ENCODE assay signal across 28 cellular contexts in the genomic region with DNA sequence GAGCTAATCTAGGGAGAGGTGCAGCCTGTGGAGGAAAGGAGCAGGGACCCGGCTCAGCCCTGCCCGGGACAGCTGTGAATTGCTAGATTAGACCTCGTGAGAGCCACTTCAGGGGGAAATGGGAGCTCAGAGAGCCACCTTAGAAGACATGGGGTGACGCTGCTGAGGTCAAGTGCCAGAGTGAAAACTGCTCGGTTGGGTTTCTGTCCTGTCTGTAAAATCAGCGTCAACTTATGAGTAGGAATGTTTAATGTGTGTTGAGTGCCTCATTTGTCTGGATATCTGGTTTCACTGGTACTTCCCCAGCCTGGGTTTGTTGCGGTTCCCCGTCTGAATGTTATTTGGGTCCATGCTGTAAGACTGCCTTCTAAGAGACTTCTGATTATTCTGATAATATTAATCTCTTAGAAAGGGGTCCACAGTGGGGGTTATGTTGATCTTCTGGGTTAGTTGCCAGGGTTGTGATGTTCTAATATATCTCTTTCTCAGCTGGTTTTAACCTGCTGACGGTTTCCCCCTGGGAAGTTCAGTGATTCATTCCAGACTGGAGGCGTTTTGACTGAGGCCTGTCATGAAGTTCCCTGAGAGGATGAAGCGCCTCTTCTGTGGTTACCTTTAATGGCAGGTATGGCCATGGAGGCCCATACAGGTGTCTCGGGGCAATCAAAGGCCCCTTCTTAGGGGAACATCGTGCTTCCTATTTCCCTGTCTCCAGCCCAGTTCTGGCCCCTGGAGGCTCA.
A peak's percentile ranks its signal among the peaks of the same experiment; 100 is the strongest.
DNase-seq lines count a peak whose midpoint lies in the region; ATAC-seq and TF ChIP-seq lines count a peak whose summit lies in the region.
"Had no signal": no experiment of that assay in that cellular context is flagged by ENCODE, and none has a peak within 500 bp of the region (broad histone marks: within the 10 kb centered on the region; RNA-seq: fewer than 3 reads in every experiment).

No MANE protein-coding gene starts in this region.

- H3K9me3 ChIP-seq in mucosa of descending colon, result no peaks in the 10 kb centered on the region
- H3K9me3 ChIP-seq: adrenal gland, body of pancreas, esophagus muscularis mucosa, heart left ventricle, pancreas, Peyer's patch had no signal

- peaks cover 30% of the 10 kb centered on the region for H3K27me3 Mint-ChIP-seq in stimulated activated memory B cell treated with anti-CD40 and anti-IgM and Interleukin-4, amounts not matched to agents 10 μg/mL and 1 μg/mL and 100 μg/mL, for 72 hours
- H3K27me3 Mint-ChIP-seq: activated CD4-positive, alpha-beta memory T cell treated with anti-CD3 and anti-CD28 coated beads for 36 hours; naive thymus-derived CD8-positive, alpha-beta T cell; stimulated activated naive B cell treated with anti-CD40 and anti-IgM and Interleukin-4, amounts not matched to agents 10 μg/mL and 1 μg/mL and 100 μg/mL, for 72 hours; type B pancreatic cell had no signal

- H3K9me3 Mint-ChIP-seq in stimulated activated memory B cell treated with anti-CD40 and anti-IgM and Interleukin-4, amounts not matched to agents 10 μg/mL and 1 μg/mL and 100 μg/mL, for 72 hours, result no peaks in the 10 kb centered on the region
- H3K9me3 Mint-ChIP-seq: activated CD4-positive, alpha-beta memory T cell treated with anti-CD3 and anti-CD28 coated beads for 36 hours; activated T-cell treated with anti-CD3 and anti-CD28 coated beads, Interleukin-2, amount 50 U/mL, for 72 hours; stimulated activated naive B cell treated with anti-CD40 and anti-IgM and Interleukin-4, amounts not matched to agents 10 μg/mL and 1 μg/mL and 100 μg/mL, for 72 hours; type B pancreatic cell had no signal

- TF ChIP-seq CTCF in choroid plexus epithelial cell (conservative IDR thresholded peaks at IDR 0.05; ENCODE audit: low read depth, low read length) (no peak), mucosa of descending colon (IDR thresholded peaks at IDR 0.05) (no peak)

- no peaks in the 10 kb centered on the region for H3K4me1 Mint-ChIP-seq in stimulated activated memory B cell treated with anti-CD40 and anti-IgM and Interleukin-4, amounts not matched to agents 10 μg/mL and 1 μg/mL and 100 μg/mL, for 72 hours

- DNase-seq in NCI-H1417 (lab: John Stamatoyannopoulos, UW) (peak in 2 of 3 experiments; percentile 19 to 66), NCI-H1417 treated with DMSO at 0.1 percent for 48 hours (lab: John Stamatoyannopoulos, UW) (no peak), choroid plexus epithelial cell (ENCODE audit: low read depth) (peak; percentile 43), sciatic nerve (ENCODE audit: low spot score) (no peak), mucosa of descending colon (no peak)
- DNase-seq: activated CD4-positive, alpha-beta memory T cell treated with anti-CD3 and anti-CD28 coated beads for 36 hours; activated CD4-positive, alpha-beta T cell treated with anti-CD3 and anti-CD28 coated beads for 1 hour; activated naive CD4-positive, alpha-beta T cell; activated T-cell treated with anti-CD3 and anti-CD28 coated beads, Interleukin-2, amount 50 U/mL, for 72 hours; adrenal gland; Calu3; cerebellar nuclear complex; dorsolateral prefrontal cortex; foreskin keratinocyte; naive thymus-derived CD8-positive, alpha-beta T cell; pancreas; Peyer's patch; stimulated activated naive B cell treated with anti-CD40 and anti-IgM and Interleukin-4, amounts not matched to agents 10 μg/mL and 1 μg/mL and 100 μg/mL, for 72 hours; substantia nigra; T-helper 2 cell had no signal

- H3K27ac Mint-ChIP-seq in stimulated activated memory B cell treated with anti-CD40 and anti-IgM and Interleukin-4, amounts not matched to agents 10 μg/mL and 1 μg/mL and 100 μg/mL, for 72 hours, result no peak overlapping the region
- H3K27ac Mint-ChIP-seq: activated CD4-positive, alpha-beta memory T cell treated with anti-CD3 and anti-CD28 coated beads for 36 hours; activated T-cell treated with anti-CD3 and anti-CD28 coated beads, Interleukin-2, amount 50 U/mL, for 72 hours; stimulated activated naive B cell treated with anti-CD40 and anti-IgM and Interleukin-4, amounts not matched to agents 10 μg/mL and 1 μg/mL and 100 μg/mL, for 72 hours; type B pancreatic cell had no signal

- no peaks in the 10 kb centered on the region for H3K4me1 ChIP-seq in mucosa of descending colon (ENCODE audit: low read depth)
- H3K4me1 ChIP-seq: adrenal gland, body of pancreas, foreskin keratinocyte, pancreas, Peyer's patch had no signal

- peak; percentile 49 for ATAC-seq in HG02870 (IDR thresholded peaks at IDR 0.05; ENCODE audit: unreplicated experiment)
- ATAC-seq in sciatic nerve, result peak; percentile 24
- ATAC-seq in stimulated activated memory B cell treated with anti-CD40 and anti-IgM and Interleukin-4, amounts not matched to agents 10 μg/mL and 1 μg/mL and 100 μg/mL, for 72 hours, result no peak
- no peak for ATAC-seq in mucosa of descending colon
- ATAC-seq in HG02938 (IDR thresholded peaks at IDR 0.05; ENCODE audit: unreplicated experiment), result no peak
- ATAC-seq: activated T-cell treated with anti-CD3 and anti-CD28 coated beads, Interleukin-2, amount 50 U/mL, for 72 hours; body of pancreas; foreskin keratinocyte; heart left ventricle; naive thymus-derived CD8-positive, alpha-beta T cell; pancreas; stimulated activated naive B cell treated with anti-CD40 and anti-IgM and Interleukin-4, amounts not matched to agents 10 μg/mL and 1 μg/mL and 100 μg/mL, for 72 hours had no signal

- H3K36me3 ChIP-seq in mucosa of descending colon (ENCODE audit: low read depth), result no peaks in the 10 kb centered on the region
- H3K36me3 ChIP-seq: adrenal gland, esophagus muscularis mucosa, heart left ventricle, pancreas, Peyer's patch had no signal

- no peak overlapping the region for H3K4me3 Mint-ChIP-seq in stimulated activated memory B cell treated with anti-CD40 and anti-IgM and Interleukin-4, amounts not matched to agents 10 μg/mL and 1 μg/mL and 100 μg/mL, for 72 hours
- H3K4me3 Mint-ChIP-seq: activated CD4-positive, alpha-beta memory T cell treated with anti-CD3 and anti-CD28 coated beads for 36 hours; activated T-cell treated with anti-CD3 and anti-CD28 coated beads, Interleukin-2, amount 50 U/mL, for 72 hours; naive thymus-derived CD8-positive, alpha-beta T cell; stimulated activated naive B cell treated with anti-CD40 and anti-IgM and Interleukin-4, amounts not matched to agents 10 μg/mL and 1 μg/mL and 100 μg/mL, for 72 hours; type B pancreatic cell had no signal

- intact Hi-C loops in sciatic nerve (cut with DNase I), result no loop called here
- intact Hi-C loops in mucosa of descending colon (cut with DNase I, micrococcal nuclease), result no loop called here

- H3K4me3 ChIP-seq in choroid plexus epithelial cell (ENCODE audit: low read depth, low read length) (no peak overlapping the region), mucosa of descending colon (no peak overlapping the region)
- H3K4me3 ChIP-seq: adrenal gland, body of pancreas, dorsolateral prefrontal cortex, esophagus muscularis mucosa, heart left ventricle, pancreas, Peyer's patch, skin epidermis had no signal

- H3K36me3 Mint-ChIP-seq in stimulated activated memory B cell treated with anti-CD40 and anti-IgM and Interleukin-4, amounts not matched to agents 10 μg/mL and 1 μg/mL and 100 μg/mL, for 72 hours, result no peaks in the 10 kb centered on the region
- H3K36me3 Mint-ChIP-seq: activated CD4-positive, alpha-beta memory T cell treated with anti-CD3 and anti-CD28 coated beads for 36 hours; stimulated activated naive B cell treated with anti-CD40 and anti-IgM and Interleukin-4, amounts not matched to agents 10 μg/mL and 1 μg/mL and 100 μg/mL, for 72 hours; type B pancreatic cell had no signal

Comparison
In these comparisons a context has a peak if more than half of its experiments do, and no peak if none do; other contexts are left out.
1. DNase-seq: peak in NCI-H1417 (2 of 3) and choroid plexus epithelial cell (single experiment); none in NCI-H1417 treated with DMSO at 0.1 percent for 48 hours (single experiment), sciatic nerve (single experiment) and mucosa of descending colon (0 of 3).
2. ATAC-seq: peak in HG02870 (single experiment) and sciatic nerve (single experiment); none in stimulated activated memory B cell treated with anti-CD40 and anti-IgM and Interleukin-4, amounts not matched to agents 10 μg/mL and 1 μg/mL and 100 μg/mL, for 72 hours (single experiment), mucosa of descending colon (single experiment) and HG02938 (single experiment).